9 cellular contexts compared by ENCODE assay signal in the genomic region with DNA sequence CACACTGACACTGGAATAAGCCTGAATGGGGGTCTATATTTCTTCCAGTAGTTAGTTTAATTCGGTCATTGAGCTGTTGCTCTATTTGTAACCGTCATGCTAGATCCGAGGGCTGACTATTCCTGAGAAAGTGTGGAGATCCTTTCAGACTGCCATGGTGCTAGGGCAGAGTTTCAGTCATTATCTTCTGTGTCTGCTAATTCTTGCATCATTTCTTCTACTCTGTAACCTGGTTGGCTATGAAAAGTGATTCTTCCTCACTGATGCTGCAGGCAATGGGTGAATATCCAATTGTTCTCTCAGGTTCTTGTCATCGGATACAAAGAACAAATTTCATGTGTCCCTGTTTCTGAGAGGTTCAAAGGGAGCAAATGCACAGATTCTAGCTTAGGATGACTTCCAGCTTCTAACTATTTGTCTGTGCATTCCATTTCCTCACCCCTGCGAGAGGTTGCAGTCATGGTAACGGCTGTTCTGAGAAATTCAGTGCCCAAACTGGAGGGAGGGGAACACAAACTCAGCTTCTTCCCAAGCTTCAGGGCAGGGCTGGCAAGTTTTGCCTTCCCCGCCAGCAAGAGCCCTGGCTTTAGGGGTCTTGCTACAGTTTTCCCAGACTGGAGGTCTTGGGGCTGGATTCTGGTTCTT. TPM values are rescaled to one million over a fixed set of nuclear protein-coding genes. Genes with fewer than 3 reads are reported as not detected.
A peak's percentile ranks its signal among the peaks of the same experiment; 100 is the strongest.
DNase-seq lines count a peak whose midpoint lies in the region; FAIRE-seq and TF ChIP-seq lines count a peak whose summit lies in the region.
"Had no signal": no experiment of that assay in that cellular context is flagged by ENCODE, and none has a peak within 500 bp of the region (broad histone marks: within the 10 kb centered on the region; RNA-seq: fewer than 3 reads in every experiment).

No MANE protein-coding gene starts in this region.

- H3K4me2 ChIP-seq in keratinocyte (ENCODE audit: control insufficient read depth, extremely low read depth, insufficient read depth, low read depth, low read length), result no peak overlapping the region
- H3K4me2 ChIP-seq: hepatocyte had no signal

- H3K36me3 ChIP-seq in keratinocyte (ENCODE audit: control insufficient read depth in 2 of 2, extremely low read depth in 1 of 2, insufficient read depth in 2 of 2, low read length in 2 of 2) (peaks cover 0 to 10% of the 10 kb centered on the region in 2 experiments), transverse colon (peaks cover 0 to 12% (median 3%) of the 10 kb centered on the region in 4 donors)

- no peak overlapping the region for H3K27ac ChIP-seq in keratinocyte (ENCODE audit: control insufficient read depth, insufficient read depth, low read length)
- H3K27ac ChIP-seq in transverse colon, result peak overlapping the region; percentile 37 to 63 (median 60)
- H3K27ac ChIP-seq: hepatocyte had no signal

- TF ChIP-seq CTCF in astrocyte of the spinal cord (IDR thresholded peaks at IDR 0.05; ENCODE audit: low read depth, low read length), result no peak
- TF ChIP-seq CTCF in keratinocyte (optimal IDR thresholded peaks at IDR 0.05 in 1 of 3, IDR thresholded peaks at IDR 0.05 in 1 of 3, conservative IDR thresholded peaks at IDR 0.05 in 1 of 3; ENCODE audit: extremely low read depth in 1 of 3, insufficient read depth in 2 of 3, low read length in 3 of 3), result no peak
- TF ChIP-seq CTCF in transverse colon (IDR thresholded peaks at IDR 0.05), result no peak
- TF ChIP-seq CTCF in D721Med (IDR thresholded peaks at IDR 0.05; ENCODE audit: insufficient read depth, missing control alignments), result no peak

- H3K9me3 ChIP-seq in keratinocyte (ENCODE audit: control insufficient read depth, low read depth, low read length) (no peaks in the 10 kb centered on the region), transverse colon (no peaks in the 10 kb centered on the region)

- H3K4me1 Mint-ChIP-seq in activated naive CD4-positive, alpha-beta T cell treated with anti-CD3 and anti-CD28 coated beads for 36 hours (ENCODE audit: low read depth), result peaks cover 52% of the 10 kb centered on the region

- no peaks in the 10 kb centered on the region for H4K20me1 ChIP-seq in keratinocyte (ENCODE audit: control insufficient read depth, extremely low read depth, insufficient read depth, low read length)

- dilution Hi-C loops in keratinocyte (cut with MboI; ENCODE audit: extremely low pct_ligation_motif_present, low sequenced_read_pairs), result no loop called here

- no peak for TF ChIP-seq EP300 in transverse colon (IDR thresholded peaks at IDR 0.05; ENCODE audit: low read depth)

- H3K4me3 ChIP-seq in astrocyte of the spinal cord (ENCODE audit: low read depth, low read length) (no peak overlapping the region), keratinocyte (ENCODE audit: control insufficient read depth in 2 of 3, extremely low read depth in 1 of 3, insufficient read depth in 2 of 3, low read depth in 1 of 3, low read length in 3 of 3) (no peak overlapping the region), transverse colon (no peak overlapping the region)
- H3K4me3 ChIP-seq: hepatocyte had no signal

- H3K9ac ChIP-seq in keratinocyte (ENCODE audit: control insufficient read depth, extremely low read depth, insufficient read depth, low read length), result no peak overlapping the region

- H3K27me3 ChIP-seq in keratinocyte (ENCODE audit: control insufficient read depth, extremely low read depth, insufficient read depth, low read length) (no peaks in the 10 kb centered on the region), transverse colon (no peaks in the 10 kb centered on the region)
- H3K27me3 ChIP-seq: hepatocyte had no signal

- H3K27ac Mint-ChIP-seq in activated naive CD4-positive, alpha-beta T cell treated with anti-CD3 and anti-CD28 coated beads for 36 hours, result peak overlapping the region; percentile 83

- H3K27me3 Mint-ChIP-seq in activated naive CD4-positive, alpha-beta T cell treated with anti-CD3 and anti-CD28 coated beads for 36 hours (ENCODE audit: low read depth), result no peaks in the 10 kb centered on the region

- peaks cover 16% of the 10 kb centered on the region for H3K36me3 Mint-ChIP-seq in activated naive CD4-positive, alpha-beta T cell treated with anti-CD3 and anti-CD28 coated beads for 36 hours (ENCODE audit: low read depth)

- H3K79me2 ChIP-seq in keratinocyte (ENCODE audit: control insufficient read depth, insufficient read depth, low read length), result peaks cover 20% of the 10 kb centered on the region
- H3K79me2 ChIP-seq: hepatocyte had no signal

- in situ Hi-C loops in astrocyte of the spinal cord (cut with HindIII; ENCODE audit: low sequenced_read_pairs), result no loop called here
- in situ Hi-C loops in transverse colon (cut with MboI; ENCODE audit: low pct_ligation_motif_present in 1 of 4, low pct_unique_long_range_greater_than_20kb in 1 of 4, low sequenced_read_pairs in 3 of 4), result no loop called here

- intact Hi-C loops in activated naive CD4-positive, alpha-beta T cell treated with anti-CD3 and anti-CD28 coated beads for 36 hours (cut with micrococcal nuclease), result loop anchor here (1.0 to 5.0 kb wide), 8 partner anchors 11 to 593 kb away; partner anchors contain the start of genes FAS and STAMBPL1
- intact Hi-C loops in transverse colon (cut with DNase I; ENCODE audit: low total_unique reads), result no loop called here

- peak; percentile 31 for DNase-seq in activated naive CD4-positive, alpha-beta T cell treated with anti-CD3 and anti-CD28 coated beads for 36 hours
- DNase-seq in activated naive CD4-positive, alpha-beta T cell treated with anti-CD3 and anti-CD28 coated beads, Interleukin-2, amount 50 U/mL, for 16 hours, result no peak
- DNase-seq in astrocyte of the spinal cord (ENCODE audit: low read depth, low spot score) (peak; percentile 43), keratinocyte (ENCODE audit: low read depth, low spot score) (no peak), transverse colon (no peak), D721Med (ENCODE audit: insufficient read length, low spot score) (no peak), NCI-H446 treated with DMSO at 0.1 percent for 48 hours (lab: John Stamatoyannopoulos, UW) (no peak), Ammon's horn (ENCODE audit: low spot score) (no peak)

- 62 to 66% methylated on average over 5 to 7 of the region's 7 CpGs for WGBS in transverse colon (ENCODE audit: low coverage in 1 of 2), 2 donors

- peak; percentile 90 for FAIRE-seq in keratinocyte (lab: Jason Lieb, UNC)
- no peak for FAIRE-seq in D721Med (lab: Jason Lieb, UNC)

- no peak overlapping the region for H2AFZ ChIP-seq in keratinocyte (ENCODE audit: control insufficient read depth, low read length)
- H2AFZ ChIP-seq: hepatocyte had no signal

- CTCF ChIA-PET in activated naive CD4-positive, alpha-beta T cell treated with anti-CD3 and anti-CD28 coated beads for 36 hours (lab: Charles Lee), result interaction anchor here (0.8 to 1.7 kb wide), 6 partner anchors 10 to 166 kb away, joined by 3 to 8 read pairs (median 5); partner anchors contain the start of gene FAS

- TF ChIP-seq POLR2A in transverse colon (IDR thresholded peaks at IDR 0.05), result no peak

- H3K4me1 ChIP-seq in keratinocyte (ENCODE audit: control insufficient read depth, extremely low read depth, insufficient read depth, low read length), result peaks cover 23% of the 10 kb centered on the region
- H3K4me1 ChIP-seq in transverse colon, result peaks cover 4 to 36% (median 20%) of the 10 kb centered on the region in 4 donors

- peak overlapping the region; percentile 53 for H3K4me3 Mint-ChIP-seq in activated naive CD4-positive, alpha-beta T cell treated with anti-CD3 and anti-CD28 coated beads for 36 hours

- no peaks in the 10 kb centered on the region for H3K9me3 Mint-ChIP-seq in activated naive CD4-positive, alpha-beta T cell treated with anti-CD3 and anti-CD28 coated beads for 36 hours

- no peaks in the 10 kb centered on the region for H3K9me1 ChIP-seq in keratinocyte (ENCODE audit: control insufficient read depth, extremely low read depth, insufficient read depth, low read length)

RNA-seq across cellular contexts. Expression of gene FAS, which starts 11.0 kb away (rescaled TPM):
- 10 to 100 TPM; 69.3 to 72.9 TPM for total RNA-seq in activated naive CD4-positive, alpha-beta T cell treated with anti-CD3 and anti-CD28 coated beads for 36 hours
- polyA plus RNA-seq in keratinocyte, result 31.4 to 44.8 TPM (median 32.5 TPM) in 3 replicates
- polyA plus RNA-seq in keratinocyte (2011; ENCODE audit: low read depth), result 17.5 TPM
- 19.6 and 43.5 TPM in 2 replicates for polyA plus RNA-seq in keratinocyte (2011; cell fraction: cytosol; rRNA removed)
- polyA plus RNA-seq in keratinocyte (2011; cell fraction: nucleus; rRNA removed), result 60.0 and 82.0 TPM in 2 replicates
- polyA plus RNA-seq in keratinocyte (2012; ENCODE audit: low replicate concordance), result 20.1 and 21.0 TPM in 2 replicates
- 3.7 to 38.8 TPM (median 26.8 TPM) in 3 replicates for polyA minus RNA-seq in keratinocyte
- polyA minus RNA-seq in keratinocyte (2011; cell fraction: cytosol; rRNA and poly(A)+ RNA removed), result 30.3 TPM
- polyA minus RNA-seq in keratinocyte (2011; cell fraction: nucleus; rRNA and poly(A)+ RNA removed), result 28.5 and 58.2 TPM in 2 replicates
- 10 to 100 TPM in 3 of 4 donors, 1 to 10 TPM in 1; 9.0 to 58.5 (median 53.6) TPM for total RNA-seq in transverse colon

RNA-seq across cellular contexts. Expression of gene ACTA2, which starts 49.0 kb away (rescaled TPM):
- total RNA-seq in activated naive CD4-positive, alpha-beta T cell treated with anti-CD3 and anti-CD28 coated beads for 36 hours, result 1 to 10 TPM; 3.6 to 4.0 TPM
- polyA plus RNA-seq in keratinocyte, result 3.0 to 9.3 TPM (median 3.7 TPM) in 3 replicates
- 4.7 TPM for polyA plus RNA-seq in keratinocyte (2011; ENCODE audit: low read depth)
- 12.4 and 13.2 TPM in 2 replicates for polyA plus RNA-seq in keratinocyte (2011; cell fraction: cytosol; rRNA removed)
- polyA plus RNA-seq in keratinocyte (2011; cell fraction: nucleus; rRNA removed), result 8.5 and 11.8 TPM in 2 replicates
- polyA plus RNA-seq in keratinocyte (2012; ENCODE audit: low replicate concordance), result 10.9 and 14.3 TPM in 2 replicates
- 6.2 to 12.6 TPM (median 8.3 TPM) in 3 replicates for polyA minus RNA-seq in keratinocyte
- polyA minus RNA-seq in keratinocyte (2011; cell fraction: cytosol; rRNA and poly(A)+ RNA removed), result 10.4 TPM
- 4.1 and 6.2 TPM in 2 replicates for polyA minus RNA-seq in keratinocyte (2011; cell fraction: nucleus; rRNA and poly(A)+ RNA removed)
- total RNA-seq in transverse colon, result 1,000 to 10,000 TPM in 1 of 4 donors, 100 to 1,000 TPM in 3; 403 to 1,827 (median 457) TPM

Comparison
In these comparisons a context has a peak if more than half of its experiments do, and no peak if none do; other contexts are left out.
1. DNase-seq: peak in activated naive CD4-positive, alpha-beta T cell treated with anti-CD3 and anti-CD28 coated beads for 36 hours (single experiment) and astrocyte of the spinal cord (single experiment); none in activated naive CD4-positive, alpha-beta T cell treated with anti-CD3 and anti-CD28 coated beads, Interleukin-2, amount 50 U/mL, for 16 hours (single experiment), keratinocyte (single experiment), transverse colon (single experiment), D721Med (single experiment), NCI-H446 treated with DMSO at 0.1 percent for 48 hours (single experiment) and Ammon's horn (single experiment).
2. RNA of gene ACTA2, which starts 49.0 kb away (total RNA-seq): 403 to 1,827 TPM in transverse colon; 3.6 to 4.0 TPM in activated naive CD4-positive, alpha-beta T cell treated with anti-CD3 and anti-CD28 coated beads for 36 hours; every median in the first group is over 10 times any median in the second.